ENCODE assay signal across 1 cellular context in genomic region chr2:137928547-137929503, GRCh38.
TF ChIP-seq lines count a peak whose summit lies in the region.

No MANE protein-coding gene starts in this region.

TF ChIP-seq in HepG2, 621 proteins besides CTCF, POLR2A, EP300 and RAD21 (continued from another document and continues in another):
- TF ChIP-seq ZNF280D (CRISPR knock-in tag; IDR thresholded peaks at IDR 0.05) = 0 out of 2 replicates have a peak, but pooled peaks have one; percentile 48
- peak; percentile 95 for TF ChIP-seq ZNF503 (CRISPR knock-in tag; IDR thresholded peaks at IDR 0.05)
- TF ChIP-seq AKNA (CRISPR knock-in tag; IDR thresholded peaks at IDR 0.05; ENCODE audit: borderline replicate concordance) = no peak; the same call in 1 of the 2 replicates
- TF ChIP-seq WIZ (CRISPR knock-in tag; IDR thresholded peaks at IDR 0.05) = no peak
- peak; percentile 82 for TF ChIP-seq FOSL2 (CRISPR knock-in tag; IDR thresholded peaks at IDR 0.05)
- TF ChIP-seq TFAP4 (IDR thresholded peaks at IDR 0.05; ENCODE audit: borderline replicate concordance, low read depth) = 0 out of 2 replicates have a peak, but pooled peaks have one; percentile 11
- TF ChIP-seq RCOR2 (CRISPR knock-in tag; IDR thresholded peaks at IDR 0.05) = peak; percentile 92
- TF ChIP-seq YEATS4 (CRISPR knock-in tag; IDR thresholded peaks at IDR 0.05; ENCODE audit: borderline replicate concordance) = peak; percentile 42; the same call in 1 of the 2 replicates
- TF ChIP-seq ZNF770 (CRISPR knock-in tag; IDR thresholded peaks at IDR 0.05) = 0 out of 2 replicates have a peak, but pooled peaks have one; percentile 37
- TF ChIP-seq ZNF281 (CRISPR knock-in tag; IDR thresholded peaks at IDR 0.05; ENCODE audit: borderline replicate concordance) = peak; percentile 45; the same call in 1 of the 2 replicates
- TF ChIP-seq MIER3 (CRISPR knock-in tag; IDR thresholded peaks at IDR 0.05; ENCODE audit: borderline replicate concordance) = peak; percentile 75; the same call in 1 of the 2 replicates
- TF ChIP-seq ZNF317 (CRISPR knock-in tag; IDR thresholded peaks at IDR 0.05) = peak; percentile 78; the same call in 1 of the 2 replicates
- TF ChIP-seq ZGPAT (CRISPR knock-in tag; IDR thresholded peaks at IDR 0.05) = peak; percentile 95
- TF ChIP-seq KLF11 (CRISPR knock-in tag; IDR thresholded peaks at IDR 0.05) = no peak
- peak; percentile 87 for TF ChIP-seq SAP130 (CRISPR knock-in tag; IDR thresholded peaks at IDR 0.05; ENCODE audit: low read depth)
- peak; percentile 70 for TF ChIP-seq CEBPG (CRISPR knock-in tag; IDR thresholded peaks at IDR 0.05)
- 0 out of 2 replicates have a peak, but pooled peaks have one; percentile 27 for TF ChIP-seq ZFX (CRISPR knock-in tag; IDR thresholded peaks at IDR 0.05; ENCODE audit: low read depth)
- TF ChIP-seq ZNF136 (CRISPR knock-in tag; IDR thresholded peaks at IDR 0.05; ENCODE audit: low read depth) = peak; percentile 47; the same call in 1 of the 2 replicates
- no peak for TF ChIP-seq TAF15 (IDR thresholded peaks at IDR 0.05; ENCODE audit: low read depth, low read length, poor library complexity, severe bottlenecking)
- no peak for TF ChIP-seq ZMYM2 (CRISPR knock-in tag; IDR thresholded peaks at IDR 0.05)
- no peak for TF ChIP-seq FIP1L1 (IDR thresholded peaks at IDR 0.05; ENCODE audit: borderline replicate concordance, insufficient read depth, low read depth, low read length)
- TF ChIP-seq ZNF879 (CRISPR knock-in tag; IDR thresholded peaks at IDR 0.05) = no peak
- TF ChIP-seq ATF4 (CRISPR knock-in tag; IDR thresholded peaks at IDR 0.05) = peak in 1 of 2 experiments; percentile 62; a peak in 2 of 4 replicates
- peak; percentile 54; the same call in 1 of the 2 replicates for TF ChIP-seq SMYD3 (CRISPR knock-in tag; IDR thresholded peaks at IDR 0.05)
- no peak; the same call in 1 of the 2 replicates for TF ChIP-seq ZNF749 (CRISPR knock-in tag; IDR thresholded peaks at IDR 0.05; ENCODE audit: borderline replicate concordance)
- 0 out of 2 replicates have a peak, but pooled peaks have one; percentile 29 for TF ChIP-seq GABPB1 (CRISPR knock-in tag; IDR thresholded peaks at IDR 0.05)
- TF ChIP-seq ATF2 (CRISPR knock-in tag; IDR thresholded peaks at IDR 0.05) = 0 out of 2 replicates have a peak, but pooled peaks have one; percentile 55
- peak; percentile 14; the same call in 1 of the 2 replicates for TF ChIP-seq SMC3 (IDR thresholded peaks at IDR 0.05; ENCODE audit: low read length)
- TF ChIP-seq ZNF3 (CRISPR knock-in tag; IDR thresholded peaks at IDR 0.05) = no peak
- peak; percentile 88 for TF ChIP-seq ERF (CRISPR knock-in tag; IDR thresholded peaks at IDR 0.05)
- 0 out of 2 replicates have a peak, but pooled peaks have one; percentile 31 for TF ChIP-seq GTF3A (CRISPR knock-in tag; conservative IDR thresholded peaks at IDR 0.05)
- 0 out of 2 replicates have a peak, but pooled peaks have one; percentile 53 for TF ChIP-seq KDM3A (CRISPR knock-in tag; IDR thresholded peaks at IDR 0.05; ENCODE audit: low read depth)
- peak; percentile 61; the same call in 1 of the 2 replicates for TF ChIP-seq HNF4G (IDR thresholded peaks at IDR 0.05; ENCODE audit: borderline replicate concordance, low read depth, low read length)
- TF ChIP-seq HNF4G (CRISPR knock-in tag; IDR thresholded peaks at IDR 0.05; ENCODE audit: borderline replicate concordance, low read depth) = peak; percentile 45; the same call in 1 of the 2 replicates
- peak; percentile 59; the same call in 1 of the 2 replicates for TF ChIP-seq IRF2 (CRISPR knock-in tag; IDR thresholded peaks at IDR 0.05)
